ENCODE assay signal across 23 cellular contexts in the genomic region with DNA sequence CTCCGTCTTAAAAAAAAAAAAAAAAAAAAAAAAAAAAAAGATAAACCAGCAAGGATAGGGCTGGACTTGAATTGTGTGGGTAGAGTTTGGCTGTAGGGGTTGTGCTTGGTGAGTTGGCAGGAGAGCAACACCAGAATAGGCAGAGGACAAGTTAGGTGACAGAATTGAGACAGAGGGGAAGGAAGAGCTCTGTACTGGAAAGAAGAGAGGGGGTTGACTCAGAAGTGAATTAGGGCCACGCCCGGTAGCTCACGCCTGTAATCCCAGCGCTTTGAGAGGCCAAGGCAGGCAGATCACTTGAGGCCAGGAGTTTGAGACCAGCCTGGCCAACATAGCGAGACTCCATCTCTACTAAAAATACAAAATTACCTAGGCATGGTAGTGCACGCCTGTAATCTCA. TPM values are rescaled to one million over a fixed set of nuclear protein-coding genes. Genes with fewer than 3 reads are reported as not detected.
A peak's percentile ranks its signal among the peaks of the same experiment; 100 is the strongest.
DNase-seq lines count a peak whose midpoint lies in the region; ATAC-seq and TF ChIP-seq lines count a peak whose summit lies in the region.
"Had no signal": no experiment of that assay in that cellular context is flagged by ENCODE, and none has a peak within 500 bp of the region (broad histone marks: within the 10 kb centered on the region; RNA-seq: fewer than 3 reads in every experiment).

No MANE protein-coding gene starts in this region.

- H3K9me3 Mint-ChIP-seq in MCF 10A (ENCODE audit: unreplicated experiment) (no peaks in the 10 kb centered on the region), nephron progenitor cell (no peaks in the 10 kb centered on the region)
- H3K9me3 Mint-ChIP-seq: IgD-negative memory B cell had no signal

- H3K27me3 ChIP-seq in mammary epithelial cell (ENCODE audit: insufficient read depth, low read length), result no peaks in the 10 kb centered on the region
- no peaks in the 10 kb centered on the region for H3K27me3 ChIP-seq in effector memory CD4-positive, alpha-beta T cell (replicated peaks; ENCODE audit: control insufficient read depth, insufficient read depth, low read length, poor library complexity, severe bottlenecking)

- no peaks in the 10 kb centered on the region for H3K36me3 Mint-ChIP-seq in MCF 10A (ENCODE audit: insufficient read depth, unreplicated experiment)
- H3K36me3 Mint-ChIP-seq in nephron progenitor cell (ENCODE audit: low read depth), result no peaks in the 10 kb centered on the region
- H3K36me3 Mint-ChIP-seq: IgD-negative memory B cell had no signal

- intact Hi-C loops in mammary epithelial cell (cut with micrococcal nuclease), result no loop called here
- intact Hi-C loops in MCF 10A (cut with micrococcal nuclease), result no loop called here

- TF ChIP-seq CTCF in mammary epithelial cell (conservative IDR thresholded peaks at IDR 0.05 in 1 of 2, IDR thresholded peaks at IDR 0.05 in 1 of 2; ENCODE audit: extremely low read depth in 1 of 2, insufficient read depth in 1 of 2, low read depth in 1 of 2, low read length in 2 of 2) (no peak), MCF 10A (IDR thresholded peaks at IDR 0.05; ENCODE audit: unreplicated experiment) (no peak), nephron progenitor cell (IDR thresholded peaks at IDR 0.05) (no peak)

- H3K4me3 Mint-ChIP-seq in MCF 10A (ENCODE audit: unreplicated experiment) (no peak overlapping the region), nephron progenitor cell (no peak overlapping the region)
- H3K4me3 Mint-ChIP-seq: IgD-negative memory B cell had no signal

- CTCF ChIA-PET in mammary epithelial cell (lab: Charles Lee; ENCODE audit: low non-redundant PET), result interaction anchor here (0.6 kb wide), 1 partner anchor 1916 kb away, joined by 3 read pairs; no protein-coding TSS in a partner anchor
- CTCF ChIA-PET in MCF 10A (lab: Yijun Ruan, JAX), result interaction anchor here (0.6 to 4.0 kb wide), 7 partner anchors 14 to 1481 kb away, joined by 3 to 49 read pairs (median 4); no protein-coding TSS in a partner anchor

- peaks cover 18% of the 10 kb centered on the region for H3K4me1 ChIP-seq in mammary epithelial cell (ENCODE audit: insufficient read depth, low read length)
- H3K4me1 ChIP-seq in effector memory CD4-positive, alpha-beta T cell (ENCODE audit: control insufficient read depth, insufficient read depth, low read length, poor library complexity, severe bottlenecking), result no peaks in the 10 kb centered on the region

- in situ Hi-C loops in mammary epithelial cell (cut with MboI; ENCODE audit: low sequenced_read_pairs in 2 of 2), result loop anchor here (25.0 kb wide), 3 partner anchors 450 to 825 kb away; no protein-coding TSS in a partner anchor

- H3K9ac ChIP-seq in mammary epithelial cell (ENCODE audit: insufficient read depth, low read length), result no peak overlapping the region
- H3K9ac ChIP-seq: KMS-11 had no signal

- no peak overlapping the region for H3K4me3 ChIP-seq in mammary epithelial cell (replicated peaks in 1 of 3; ENCODE audit: insufficient read depth in 1 of 3, low read depth in 2 of 3, low read length in 3 of 3)
- H3K4me3 ChIP-seq in effector memory CD4-positive, alpha-beta T cell (ENCODE audit: insufficient read depth, low read depth, low read length, poor library complexity, severe bottlenecking), result no peak overlapping the region

- no peak overlapping the region for H2AFZ ChIP-seq in mammary epithelial cell (ENCODE audit: low read depth, low read length)

- DNase-seq in mammary epithelial cell (peak; percentile 15), MCF 10A (ENCODE audit: unreplicated experiment) (no peak), nephron progenitor cell (no peak)
- DNase-seq in stimulated activated CD4-positive, alpha-beta T cell treated with anti-CD3 and anti-CD28 coated beads, Interleukin-1b, Interleukin-23, amount 100 ng/mL, for 48 hours, result no peak
- DNase-seq in effector memory CD4-positive, alpha-beta T cell, result no peak
- DNase-seq: 8988T, ACHN, HCEC 1CT, NCI-H1092 treated with DMSO at 0.1 percent for 48 hours, NCI-H1436, NCI-H187, NCI-H2081 treated with DMSO at 0.1 percent for 48 hours, NCI-H2171, NCI-H226, NCI-H510A, NCI-H69, SHP77 treated with DMSO at 0.1 percent for 48 hours had no signal

- H3K27me3 Mint-ChIP-seq in MCF 10A (ENCODE audit: insufficient read depth, unreplicated experiment) (no peaks in the 10 kb centered on the region), nephron progenitor cell (ENCODE audit: low read depth, poor library complexity) (peaks cover 35% of the 10 kb centered on the region)

- no peaks in the 10 kb centered on the region for H4K20me1 ChIP-seq in mammary epithelial cell (ENCODE audit: insufficient read depth, low read length)

- H3K4me1 Mint-ChIP-seq in MCF 10A (ENCODE audit: insufficient read depth, unreplicated experiment) (peaks cover 6% of the 10 kb centered on the region), nephron progenitor cell (no peaks in the 10 kb centered on the region)

- H3K36me3 ChIP-seq in mammary epithelial cell (ENCODE audit: insufficient read depth, low read length), result no peaks in the 10 kb centered on the region
- H3K36me3 ChIP-seq in effector memory CD4-positive, alpha-beta T cell (ENCODE audit: control insufficient read depth, insufficient read depth, low read length), result no peaks in the 10 kb centered on the region

- peak; percentile 82 for ATAC-seq in esophagus mucosa
- no peak for ATAC-seq in GM18502 (IDR thresholded peaks at IDR 0.05; ENCODE audit: poor library complexity, unreplicated experiment)
- ATAC-seq: Panc1 had no signal

- no peak overlapping the region for H3K4me2 ChIP-seq in mammary epithelial cell (ENCODE audit: insufficient read depth, low read depth, low read length)
- H3K4me2 ChIP-seq: KMS-11 had no signal

- H3K27ac ChIP-seq in mammary epithelial cell (ENCODE audit: insufficient read depth, low read depth, low read length), result no peak overlapping the region
- H3K27ac ChIP-seq in effector memory CD4-positive, alpha-beta T cell (ENCODE audit: insufficient read depth, low read length, poor library complexity, severe bottlenecking), result no peak overlapping the region
- H3K27ac ChIP-seq: KMS-11, RWPE1 had no signal

- BruUV-seq in mammary epithelial cell (replicated peaks; lab: Mats Ljungman, UMichigan) (no TSS peak), MCF 10A (replicated peaks; lab: Mats Ljungman, UMichigan) (no TSS peak)

- dilution Hi-C loops in mammary epithelial cell (cut with HindIII; ENCODE audit: low sequenced_read_pairs), result no loop called here

- no peaks in the 10 kb centered on the region for H3K79me2 ChIP-seq in mammary epithelial cell (ENCODE audit: insufficient read depth, low read length)

- H3K9me3 ChIP-seq in mammary epithelial cell (replicated peaks; ENCODE audit: insufficient read depth, low read length), result no peaks in the 10 kb centered on the region
- no peaks in the 10 kb centered on the region for H3K9me3 ChIP-seq in effector memory CD4-positive, alpha-beta T cell (ENCODE audit: control insufficient read depth, low read length)

- H3K27ac Mint-ChIP-seq in MCF 10A (ENCODE audit: low read depth, unreplicated experiment), result no peak overlapping the region
- H3K27ac Mint-ChIP-seq in nephron progenitor cell, result peak overlapping the region; percentile 37
- H3K27ac Mint-ChIP-seq: IgD-negative memory B cell had no signal

- WGBS in mammary epithelial cell (ENCODE audit: low coverage, missing lambda C conversion rate), result 93% methylated on average over 5 of the region's 7 CpGs

- POLR2A ChIA-PET in MCF 10A (lab: Yijun Ruan, JAX), result no interaction called here

RNA-seq across cellular contexts. Expression of a gene that starts 6.1 kb away (rescaled TPM):
- 10 to 100 TPM; 28.8 to 33.7 TPM for total RNA-seq in mammary epithelial cell
- 20.1 TPM for polyA plus RNA-seq in mammary epithelial cell
- 27.8 TPM for polyA minus RNA-seq in mammary epithelial cell
- total RNA-seq in MCF 10A (2022), result 0.09 and 0.22 TPM in 2 replicates
- total RNA-seq in esophagus mucosa, result 14.7 TPM

RNA-seq across cellular contexts. Expression of a gene that starts 34.2 kb away (rescaled TPM):
- total RNA-seq in mammary epithelial cell (10 to 100 TPM in 1 of 2 donors, 1 to 10 TPM in 1; 8.8 to 16.2 TPM), MCF 10A (2022) (10.4 and 12.4 TPM in 2 replicates), esophagus mucosa (48.2 TPM)
- 11.5 TPM for polyA plus RNA-seq in mammary epithelial cell
- 21.2 TPM for polyA minus RNA-seq in mammary epithelial cell

Comparison
In these comparisons a context has a peak if more than half of its experiments do, and no peak if none do; other contexts are left out.
1. RNA of a gene that starts 6.1 kb away (total RNA-seq): 28.8 to 33.7 TPM in mammary epithelial cell and 14.7 TPM in esophagus mucosa (single experiment); 0.09 to 0.22 TPM in MCF 10A; every median in the first group is over 10 times any median in the second.